In genomic region chr9:34637356-34638137, GRCh38 we compare ENCODE assay signal across 8 cellular contexts. TPM values are rescaled to one million over a fixed set of nuclear protein-coding genes. Genes with fewer than 3 reads are reported as not detected.
DNase-seq lines count a peak whose midpoint lies in the region; ATAC-seq and TF ChIP-seq lines count a peak whose summit lies in the region.

SIGMAR1 (minus strand) TSS chr9:34637787; CDS start chr9:34637697, 90 bp downstream.

- H3K9me3 Mint-ChIP-seq in dendritic cell treated with granulocyte-macrophage colony-stimulating factor and Interleukin-4, amounts not matched to agents 40 ng/mL and 50 ng/mL, for 4 days: no peaks in the 10 kb centered on the region

- peak within 1 kb of the TSS; percentile 68 to 84 for H3K27ac ChIP-seq in left lung

- peaks cover 0 to 9% of the 10 kb centered on the region in 2 donors for H3K36me3 ChIP-seq in left lung

- H3K27ac Mint-ChIP-seq in dendritic cell treated with granulocyte-macrophage colony-stimulating factor and Interleukin-4, amounts not matched to agents 40 ng/mL and 50 ng/mL, for 4 days: peak within 1 kb of the TSS; percentile 98

- H3K4me3 Mint-ChIP-seq in dendritic cell treated with granulocyte-macrophage colony-stimulating factor and Interleukin-4, amounts not matched to agents 40 ng/mL and 50 ng/mL, for 4 days: peak within 1 kb of the TSS; percentile 91

- H3K27me3 Mint-ChIP-seq in dendritic cell treated with granulocyte-macrophage colony-stimulating factor and Interleukin-4, amounts not matched to agents 40 ng/mL and 50 ng/mL, for 4 days: peaks cover 2% of the 10 kb centered on the region

- DNase-seq in C1 segment of cervical spinal cord (lab: John Stamatoyannopoulos, UW) (peak; percentile 50 to 94 (median 90)), NCI-H748 treated with DMSO at 0.1 percent for 48 hours (lab: John Stamatoyannopoulos, UW) (peak; percentile 66), left lung (peak; percentile 95 to 98)
- DNase-seq in activated CD4-positive, alpha-beta T cell treated with anti-CD3 and anti-CD28 coated beads, Interleukin-2, amount 50 U/mL, for 4 hours: peak; percentile 89 to 90
- DNase-seq in stimulated activated CD4-positive, alpha-beta T cell treated with anti-CD3 and anti-CD28 coated beads, Interleukin-2, amount 100 ng/mL, for 4 hours (ENCODE audit: low read depth): peak; percentile 91

- H3K4me3 ChIP-seq in left lung: peak within 1 kb of the TSS; percentile 66 to 70

- no peaks in the 10 kb centered on the region for H3K9me3 ChIP-seq in left lung

- peaks cover 15% of the 10 kb centered on the region for H3K36me3 Mint-ChIP-seq in dendritic cell treated with granulocyte-macrophage colony-stimulating factor and Interleukin-4, amounts not matched to agents 40 ng/mL and 50 ng/mL, for 4 days (ENCODE audit: low read depth)

- peaks cover 11 to 28% of the 10 kb centered on the region in 2 donors for H3K4me1 ChIP-seq in left lung

- intact Hi-C loops in dendritic cell treated with granulocyte-macrophage colony-stimulating factor and Interleukin-4, amounts not matched to agents 40 ng/mL and 50 ng/mL, for 4 days (cut with micrococcal nuclease): loop anchor here (1.0 kb wide), 1 partner anchor 28 kb away; no protein-coding TSS in a partner anchor
- intact Hi-C loops in left lung (cut with DNase I): no loop called here

- H3K27me3 ChIP-seq in left lung: no peaks in the 10 kb centered on the region

- TF ChIP-seq CTCF in left lung (IDR thresholded peaks at IDR 0.05): no peak

- peak; percentile 83 for ATAC-seq in GM19372 (IDR thresholded peaks at IDR 0.05; ENCODE audit: low read depth, unreplicated experiment)
- peak; percentile 70 for ATAC-seq in HG03565 (IDR thresholded peaks at IDR 0.05; ENCODE audit: unreplicated experiment)
- ATAC-seq in left lung: peak; percentile 99

- H3K4me1 Mint-ChIP-seq in dendritic cell treated with granulocyte-macrophage colony-stimulating factor and Interleukin-4, amounts not matched to agents 40 ng/mL and 50 ng/mL, for 4 days (ENCODE audit: low read depth): peaks cover 39% of the 10 kb centered on the region

RNA-seq across cellular contexts. Expression of gene SIGMAR1, which starts in this region (rescaled TPM):
- total RNA-seq in left lung: 10 to 100 TPM; 50.5 to 72.1 TPM

Comparison
In these comparisons a context has a peak if more than half of its experiments do, and no peak if none do; other contexts are left out.
1. Peak in every context shown above with its lines: DNase-seq, ATAC-seq, H3K4me3 ChIP-seq and H3K27ac ChIP-seq.